ENCODE assay signal across 8 cellular contexts in genomic region chr4:141636077-141636770, GRCh38. TPM values are rescaled to one million over a fixed set of nuclear protein-coding genes. Genes with fewer than 3 reads are reported as not detected.
A peak's percentile ranks its signal among the peaks of the same experiment; 100 is the strongest.
DNase-seq lines count a peak whose midpoint lies in the region; ATAC-seq and FAIRE-seq lines count a peak whose summit lies in the region.

TSS of gene IL15 (plus strand) at chr4:141636583. CDS start at chr4:141719465, 82,882 bp downstream.

- FAIRE-seq in RCC 7860 (lab: Jason Lieb, UNC) (no peak), urothelium cell line (lab: Jason Lieb, UNC) (no peak)

- no peaks in the 10 kb centered on the region for H3K9me3 Mint-ChIP-seq in activated naive CD4-positive, alpha-beta T cell treated with anti-CD3 and anti-CD28 coated beads for 36 hours

- DNase-seq in A172 (ENCODE audit: low spot score) (peak; percentile 62), RCC 7860 (ENCODE audit: low spot score) (peak; percentile 78), head of caudate nucleus (peak in 34 of 42 donors; percentile 6 to 70 (median 25)), pons (ENCODE audit: low spot score) (peak; percentile 25), urothelium cell line (ENCODE audit: low spot score) (peak; percentile 77)
- DNase-seq in activated naive CD4-positive, alpha-beta T cell treated with anti-CD3 and anti-CD28 coated beads for 36 hours, result peak; percentile 86

- intact Hi-C loops in activated naive CD4-positive, alpha-beta T cell treated with anti-CD3 and anti-CD28 coated beads for 36 hours (cut with micrococcal nuclease), result loop anchor here (1.0 to 10.0 kb wide), 8 partner anchors 331 to 1877 kb away; partner anchors contain the start of genes INPP4B, SMARCA5, USP38 and ZNF330
- intact Hi-C loops in head of caudate nucleus (cut with DNase I), result no loop called here

- CTCF ChIA-PET in activated naive CD4-positive, alpha-beta T cell treated with anti-CD3 and anti-CD28 coated beads for 36 hours (lab: Charles Lee), result interaction anchor here (0.6 kb wide), 1 partner anchor 104 kb away, joined by 3 read pairs; no protein-coding TSS in a partner anchor

- peak within 1 kb of the TSS; percentile 89 for H3K4me3 Mint-ChIP-seq in activated naive CD4-positive, alpha-beta T cell treated with anti-CD3 and anti-CD28 coated beads for 36 hours

- peaks cover 9% of the 10 kb centered on the region for H3K27me3 Mint-ChIP-seq in activated naive CD4-positive, alpha-beta T cell treated with anti-CD3 and anti-CD28 coated beads for 36 hours (ENCODE audit: low read depth)

- H3K4me1 Mint-ChIP-seq in activated naive CD4-positive, alpha-beta T cell treated with anti-CD3 and anti-CD28 coated beads for 36 hours (ENCODE audit: low read depth), result peaks cover 10% of the 10 kb centered on the region

- H3K27ac Mint-ChIP-seq in activated naive CD4-positive, alpha-beta T cell treated with anti-CD3 and anti-CD28 coated beads for 36 hours, result no peak within 1 kb of the TSS

- peak; percentile 35 for ATAC-seq in GM18858 (IDR thresholded peaks at IDR 0.05; ENCODE audit: unreplicated experiment)
- peak; percentile 66 for ATAC-seq in HG03025 (IDR thresholded peaks at IDR 0.05; ENCODE audit: low FRiP score, unreplicated experiment)

- H3K36me3 Mint-ChIP-seq in activated naive CD4-positive, alpha-beta T cell treated with anti-CD3 and anti-CD28 coated beads for 36 hours (ENCODE audit: low read depth), result no peaks in the 10 kb centered on the region

RNA-seq across cellular contexts. Expression of gene IL15, which starts in this region (rescaled TPM):
- total RNA-seq in A172 (2014; rRNA removed; shearing (Covaris generic)), result 7.8 and 8.2 TPM in 2 replicates
- total RNA-seq in activated naive CD4-positive, alpha-beta T cell treated with anti-CD3 and anti-CD28 coated beads for 36 hours, result under 1 TPM; 0.19 to 0.52 TPM

Comparison
In these comparisons a context has a peak if more than half of its experiments do, and no peak if none do; other contexts are left out.
1. Peak in every context shown above with its lines: DNase-seq and ATAC-seq.
2. Peak in DNase-seq in activated naive CD4-positive, alpha-beta T cell treated with anti-CD3 and anti-CD28 coated beads for 36 hours; RNA of the gene not detected or under 1 TPM.
3. DNase-seq: peak in every context shown above with its lines; median percentile 86 in activated naive CD4-positive, alpha-beta T cell treated with anti-CD3 and anti-CD28 coated beads for 36 hours; 78 in RCC 7860; 77 in urothelium cell line; 62 in A172; 25 in head of caudate nucleus; 25 in pons.